9 cellular contexts compared by ENCODE assay signal in the genomic region with DNA sequence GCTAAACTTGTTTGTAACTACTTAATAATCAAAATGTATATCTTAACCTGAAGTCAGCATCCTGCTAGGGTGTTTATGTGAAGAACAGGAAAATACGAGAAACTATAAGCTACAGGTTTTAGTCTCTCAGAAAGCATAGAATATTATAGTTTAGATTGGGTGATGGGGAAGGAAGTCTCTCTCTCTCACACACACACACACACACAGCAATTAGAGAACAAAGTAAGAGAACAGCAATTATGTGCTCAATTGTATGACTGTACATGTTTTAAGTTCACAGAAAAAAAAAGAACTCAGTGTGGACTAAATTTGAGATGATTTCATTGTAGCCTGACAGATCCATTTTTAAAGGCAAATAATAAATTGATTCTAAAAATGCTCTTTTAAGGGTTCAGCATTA.
A peak's percentile ranks its signal among the peaks of the same experiment; 100 is the strongest.
DNase-seq lines count a peak whose midpoint lies in the region; ATAC-seq and TF ChIP-seq lines count a peak whose summit lies in the region.
"Had no signal": no experiment of that assay in that cellular context is flagged by ENCODE, and none has a peak within 500 bp of the region (broad histone marks: within the 10 kb centered on the region; RNA-seq: fewer than 3 reads in every experiment).

No MANE protein-coding gene starts in this region.

- no peak for TF ChIP-seq POLR2A in sigmoid colon (IDR thresholded peaks at IDR 0.05)

- peak; percentile 58 for DNase-seq in NCI-H748 treated with DMSO at 0.1 percent for 48 hours (lab: John Stamatoyannopoulos, UW)
- DNase-seq in foreskin melanocyte: peak; percentile 5
- DNase-seq in sigmoid colon: no peak
- no peak for DNase-seq in activated T-cell treated with anti-CD3 and anti-CD28 coated beads, Interleukin-2, amount 50 U/mL, for 4 hours
- DNase-seq: stimulated activated naive CD8-positive, alpha-beta T cell treated with anti-CD3 and anti-CD28 coated beads, Interleukin-15, amount 100 ng/mL, for 72 hours had no signal

- peaks cover 9% of the 10 kb centered on the region for H3K4me1 Mint-ChIP-seq in activated T-cell treated with anti-CD3 and anti-CD28 coated beads, Interleukin-2, amount 50 U/mL, for 4 hours (ENCODE audit: low read depth)

- intact Hi-C loops in sigmoid colon (cut with DNase I): no loop called here

- 18 to 45% methylated on average over 1 of the region's 1 CpG for WGBS in sigmoid colon, 2 donors

- H3K27me3 ChIP-seq in HUES48 (ENCODE audit: control insufficient read depth, insufficient read depth, low read length) (no peaks in the 10 kb centered on the region), sigmoid colon (peaks cover 0 to 25% (median 3%) of the 10 kb centered on the region in 3 donors)

- H3K9ac ChIP-seq in HUES48 (ENCODE audit: low read depth, low read length): no peak overlapping the region

- TF ChIP-seq CTCF in sigmoid colon (IDR thresholded peaks at IDR 0.05): no peak

- H3K4me1 ChIP-seq in HUES48 (ENCODE audit: control insufficient read depth, insufficient read depth, low read length) (peaks cover 18% of the 10 kb centered on the region), sigmoid colon (peaks cover 0 to 6% (median 0%) of the 10 kb centered on the region in 4 donors)

- H3K27me3 Mint-ChIP-seq in activated T-cell treated with anti-CD3 and anti-CD28 coated beads, Interleukin-2, amount 50 U/mL, for 4 hours (ENCODE audit: low read depth): peaks cover 49% of the 10 kb centered on the region

- H3K9me3 ChIP-seq in HUES48 (ENCODE audit: control insufficient read depth, insufficient read depth, low read length) (no peaks in the 10 kb centered on the region), sigmoid colon (no peaks in the 10 kb centered on the region)

- H3K36me3 ChIP-seq in HUES48 (ENCODE audit: control insufficient read depth, insufficient read depth, low read length) (no peaks in the 10 kb centered on the region), sigmoid colon (no peaks in the 10 kb centered on the region)

- H3K27ac ChIP-seq in HUES48 (ENCODE audit: low read depth, low read length) (no peak overlapping the region), sigmoid colon (no peak overlapping the region)
- H3K27ac ChIP-seq: VCaP had no signal

- H3K9me3 Mint-ChIP-seq in activated T-cell treated with anti-CD3 and anti-CD28 coated beads, Interleukin-2, amount 50 U/mL, for 4 hours: no peaks in the 10 kb centered on the region
- H3K9me3 Mint-ChIP-seq: stimulated activated naive CD8-positive, alpha-beta T cell treated with anti-CD3 and anti-CD28 coated beads, Interleukin-15, amount 100 ng/mL, for 72 hours had no signal

- H3K4me3 Mint-ChIP-seq in activated T-cell treated with anti-CD3 and anti-CD28 coated beads, Interleukin-2, amount 50 U/mL, for 4 hours: no peak overlapping the region

- TF ChIP-seq EP300 in sigmoid colon (IDR thresholded peaks at IDR 0.05): no peak

- no peak for ATAC-seq in GM21717 (IDR thresholded peaks at IDR 0.05; ENCODE audit: unreplicated experiment)
- no peak for ATAC-seq in HG03039 (IDR thresholded peaks at IDR 0.05; ENCODE audit: unreplicated experiment)
- ATAC-seq in activated T-cell treated with anti-CD3 and anti-CD28 coated beads, Interleukin-2, amount 50 U/mL, for 4 hours: no peak
- ATAC-seq: stimulated activated naive CD8-positive, alpha-beta T cell treated with anti-CD3 and anti-CD28 coated beads, Interleukin-15, amount 100 ng/mL, for 72 hours had no signal

- H3K4me3 ChIP-seq in HUES48 (ENCODE audit: low read depth, low read length): peak overlapping the region; percentile 36; the same call in 1 of the 2 replicates
- H3K4me3 ChIP-seq in sigmoid colon: peak overlapping the region in 3 of 4 donors; percentile 21 to 30 (median 24)

- H3K36me3 Mint-ChIP-seq in activated T-cell treated with anti-CD3 and anti-CD28 coated beads, Interleukin-2, amount 50 U/mL, for 4 hours (ENCODE audit: insufficient read depth): no peaks in the 10 kb centered on the region

Comparison
In these comparisons a context has a peak if more than half of its experiments do, and no peak if none do; other contexts are left out.
1. DNase-seq: peak in NCI-H748 treated with DMSO at 0.1 percent for 48 hours (single experiment) and foreskin melanocyte (single experiment); none in sigmoid colon (single experiment) and activated T-cell treated with anti-CD3 and anti-CD28 coated beads, Interleukin-2, amount 50 U/mL, for 4 hours (single experiment).